Comparison of ENCODE assay signal across 18 cellular contexts in genomic region chr5:62124266-62124665, GRCh38.
A peak's percentile ranks its signal among the peaks of the same experiment; 100 is the strongest.
DNase-seq lines count a peak whose midpoint lies in the region; ATAC-seq and TF ChIP-seq lines count a peak whose summit lies in the region.
"Had no signal": no experiment of that assay in that cellular context is flagged by ENCODE, and none has a peak within 500 bp of the region (broad histone marks: within the 10 kb centered on the region; RNA-seq: fewer than 3 reads in every experiment).

No MANE protein-coding gene starts in this region.

- POLR2A ChIA-PET in WTC11 (lab: Charles Lee): no interaction called here

- CTCF ChIA-PET in WTC11 (lab: Charles Lee): interaction anchor here (1.3 kb wide), 1 partner anchor 19 kb away, joined by 5 read pairs; no protein-coding TSS in a partner anchor

- H3K4me3 Mint-ChIP-seq in WTC11 (no peak overlapping the region), HFFc6 (no peak overlapping the region)
- no peak overlapping the region for H3K4me3 Mint-ChIP-seq in stimulated activated effector memory CD8-positive, alpha-beta T cell treated with anti-CD3 and anti-CD28 coated beads, Interleukin-12 subunit alpha, Interleukin-12 subunit beta, amount 100 ng/mL, for 72 hours
- H3K4me3 Mint-ChIP-seq: B cell had no signal

- no peak overlapping the region for H3K27ac Mint-ChIP-seq in WTC11
- no peak overlapping the region for H3K27ac Mint-ChIP-seq in stimulated activated effector memory CD8-positive, alpha-beta T cell treated with anti-CD3 and anti-CD28 coated beads, Interleukin-12 subunit alpha, Interleukin-12 subunit beta, amount 100 ng/mL, for 72 hours
- H3K27ac Mint-ChIP-seq in HFFc6: no peak overlapping the region
- H3K27ac Mint-ChIP-seq: B cell had no signal

- H3K27me3 Mint-ChIP-seq in WTC11 (ENCODE audit: low read depth) (no peaks in the 10 kb centered on the region; the same call in 1 of the 2 replicates), HFFc6 (ENCODE audit: insufficient read depth) (peaks cover 2% of the 10 kb centered on the region)

- ATAC-seq in WTC11: peak; percentile 74
- ATAC-seq in stimulated activated effector memory CD8-positive, alpha-beta T cell treated with anti-CD3 and anti-CD28 coated beads, Interleukin-12 subunit alpha, Interleukin-12 subunit beta, amount 100 ng/mL, for 72 hours: peak; percentile 5

- H3K4me1 Mint-ChIP-seq in WTC11 (peaks cover 15% of the 10 kb centered on the region), HFFc6 (ENCODE audit: low read depth) (no peaks in the 10 kb centered on the region)
- H3K4me1 Mint-ChIP-seq in stimulated activated effector memory CD8-positive, alpha-beta T cell treated with anti-CD3 and anti-CD28 coated beads, Interleukin-12 subunit alpha, Interleukin-12 subunit beta, amount 100 ng/mL, for 72 hours: no peaks in the 10 kb centered on the region

- 0 out of 2 replicates have a peak, but pooled peaks cover 4% of the 10 kb centered on the region for H3K36me3 Mint-ChIP-seq in WTC11
- H3K36me3 Mint-ChIP-seq in stimulated activated effector memory CD8-positive, alpha-beta T cell treated with anti-CD3 and anti-CD28 coated beads, Interleukin-12 subunit alpha, Interleukin-12 subunit beta, amount 100 ng/mL, for 72 hours: no peaks in the 10 kb centered on the region
- no peaks in the 10 kb centered on the region for H3K36me3 Mint-ChIP-seq in HFFc6 (ENCODE audit: low read depth)

- in situ Hi-C loops in KBM-7 (cut with MboI; ENCODE audit: low pct_unique_long_range_greater_than_20kb, low sequenced_read_pairs): no loop called here

- peak in 2 of 3 experiments; percentile 3 to 53 for DNase-seq in NCI-H1417 (lab: John Stamatoyannopoulos, UW)
- DNase-seq in NCI-H1417 treated with DMSO at 0.1 percent for 48 hours (lab: John Stamatoyannopoulos, UW): no peak
- peak; percentile 91 for DNase-seq in NCI-H345 (lab: John Stamatoyannopoulos, UW)
- DNase-seq in WTC11 (ENCODE audit: low spot score): peak; percentile 25
- no peak for DNase-seq in stimulated activated effector memory CD8-positive, alpha-beta T cell treated with anti-CD3 and anti-CD28 coated beads, Interleukin-12 subunit alpha, Interleukin-12 subunit beta, amount 100 ng/mL, for 72 hours (ENCODE audit: low spot score in 2 of 2)
- DNase-seq in HFFc6: no peak
- DNase-seq in KBM-7: no peak
- DNase-seq in A172 (ENCODE audit: low spot score): no peak
- DNase-seq: 8988T, DMS 273 treated with DMSO at 0.1 percent for 48 hours, GDM1, IMR-90, Karpas-422, NCI-H1694, NCI-H2107, NCI-H226, SHP77 had no signal

- H3K9me3 Mint-ChIP-seq in WTC11: peaks cover 13% of the 10 kb centered on the region
- H3K9me3 Mint-ChIP-seq in stimulated activated effector memory CD8-positive, alpha-beta T cell treated with anti-CD3 and anti-CD28 coated beads, Interleukin-12 subunit alpha, Interleukin-12 subunit beta, amount 100 ng/mL, for 72 hours: no peaks in the 10 kb centered on the region
- no peaks in the 10 kb centered on the region for H3K9me3 Mint-ChIP-seq in HFFc6

- TF ChIP-seq CTCF in WTC11 (IDR thresholded peaks at IDR 0.05) (no peak), HFFc6 (IDR thresholded peaks at IDR 0.05) (no peak)

TF ChIP-seq in WTC11, 78 proteins besides CTCF, POLR2A, EP300 and RAD21 (continues in another document):
- TF ChIP-seq NFATC4 (CRISPR knock-in tag; IDR thresholded peaks at IDR 0.05): no peak
- TF ChIP-seq, protein P1, sequence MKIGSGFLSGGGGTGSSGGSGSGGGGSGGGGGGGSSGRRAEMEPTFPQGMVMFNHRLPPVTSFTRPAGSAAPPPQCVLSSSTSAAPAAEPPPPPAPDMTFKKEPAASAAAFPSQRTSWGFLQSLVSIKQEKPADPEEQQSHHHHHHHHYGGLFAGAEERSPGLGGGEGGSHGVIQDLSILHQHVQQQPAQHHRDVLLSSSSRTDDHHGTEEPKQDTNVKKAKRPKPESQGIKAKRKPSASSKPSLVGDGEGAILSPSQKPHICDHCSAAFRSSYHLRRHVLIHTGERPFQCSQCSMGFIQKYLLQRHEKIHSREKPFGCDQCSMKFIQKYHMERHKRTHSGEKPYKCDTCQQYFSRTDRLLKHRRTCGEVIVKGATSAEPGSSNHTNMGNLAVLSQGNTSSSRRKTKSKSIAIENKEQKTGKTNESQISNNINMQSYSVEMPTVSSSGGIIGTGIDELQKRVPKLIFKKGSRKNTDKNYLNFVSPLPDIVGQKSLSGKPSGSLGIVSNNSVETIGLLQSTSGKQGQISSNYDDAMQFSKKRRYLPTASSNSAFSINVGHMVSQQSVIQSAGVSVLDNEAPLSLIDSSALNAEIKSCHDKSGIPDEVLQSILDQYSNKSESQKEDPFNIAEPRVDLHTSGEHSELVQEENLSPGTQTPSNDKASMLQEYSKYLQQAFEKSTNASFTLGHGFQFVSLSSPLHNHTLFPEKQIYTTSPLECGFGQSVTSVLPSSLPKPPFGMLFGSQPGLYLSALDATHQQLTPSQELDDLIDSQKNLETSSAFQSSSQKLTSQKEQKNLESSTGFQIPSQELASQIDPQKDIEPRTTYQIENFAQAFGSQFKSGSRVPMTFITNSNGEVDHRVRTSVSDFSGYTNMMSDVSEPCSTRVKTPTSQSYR (CRISPR knock-in tag; IDR thresholded peaks at IDR 0.05): no peak
- TF ChIP-seq, protein P2, sequence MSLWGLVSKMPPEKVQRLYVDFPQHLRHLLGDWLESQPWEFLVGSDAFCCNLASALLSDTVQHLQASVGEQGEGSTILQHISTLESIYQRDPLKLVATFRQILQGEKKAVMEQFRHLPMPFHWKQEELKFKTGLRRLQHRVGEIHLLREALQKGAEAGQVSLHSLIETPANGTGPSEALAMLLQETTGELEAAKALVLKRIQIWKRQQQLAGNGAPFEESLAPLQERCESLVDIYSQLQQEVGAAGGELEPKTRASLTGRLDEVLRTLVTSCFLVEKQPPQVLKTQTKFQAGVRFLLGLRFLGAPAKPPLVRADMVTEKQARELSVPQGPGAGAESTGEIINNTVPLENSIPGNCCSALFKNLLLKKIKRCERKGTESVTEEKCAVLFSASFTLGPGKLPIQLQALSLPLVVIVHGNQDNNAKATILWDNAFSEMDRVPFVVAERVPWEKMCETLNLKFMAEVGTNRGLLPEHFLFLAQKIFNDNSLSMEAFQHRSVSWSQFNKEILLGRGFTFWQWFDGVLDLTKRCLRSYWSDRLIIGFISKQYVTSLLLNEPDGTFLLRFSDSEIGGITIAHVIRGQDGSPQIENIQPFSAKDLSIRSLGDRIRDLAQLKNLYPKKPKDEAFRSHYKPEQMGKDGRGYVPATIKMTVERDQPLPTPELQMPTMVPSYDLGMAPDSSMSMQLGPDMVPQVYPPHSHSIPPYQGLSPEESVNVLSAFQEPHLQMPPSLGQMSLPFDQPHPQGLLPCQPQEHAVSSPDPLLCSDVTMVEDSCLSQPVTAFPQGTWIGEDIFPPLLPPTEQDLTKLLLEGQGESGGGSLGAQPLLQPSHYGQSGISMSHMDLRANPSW (CRISPR knock-in tag; conservative IDR thresholded peaks at IDR 0.05; ENCODE audit: low read depth): no peak
- no peak for TF ChIP-seq ZNF512 (CRISPR knock-in tag; IDR thresholded peaks at IDR 0.05; ENCODE audit: borderline replicate concordance)
- TF ChIP-seq JAZF1 (CRISPR knock-in tag; IDR thresholded peaks at IDR 0.05): no peak
- TF ChIP-seq GTF2I (CRISPR knock-in tag; conservative IDR thresholded peaks at IDR 0.05): no peak
- TF ChIP-seq, protein P3, sequence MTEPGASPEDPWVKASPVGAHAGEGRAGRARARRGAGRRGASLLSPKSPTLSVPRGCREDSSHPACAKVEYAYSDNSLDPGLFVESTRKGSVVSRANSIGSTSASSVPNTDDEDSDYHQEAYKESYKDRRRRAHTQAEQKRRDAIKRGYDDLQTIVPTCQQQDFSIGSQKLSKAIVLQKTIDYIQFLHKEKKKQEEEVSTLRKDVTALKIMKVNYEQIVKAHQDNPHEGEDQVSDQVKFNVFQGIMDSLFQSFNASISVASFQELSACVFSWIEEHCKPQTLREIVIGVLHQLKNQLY (CRISPR knock-in tag; IDR thresholded peaks at IDR 0.05): no peak
- no peak for TF ChIP-seq E2F1 (CRISPR knock-in tag; IDR thresholded peaks at IDR 0.05)
- TF ChIP-seq, protein P4, sequence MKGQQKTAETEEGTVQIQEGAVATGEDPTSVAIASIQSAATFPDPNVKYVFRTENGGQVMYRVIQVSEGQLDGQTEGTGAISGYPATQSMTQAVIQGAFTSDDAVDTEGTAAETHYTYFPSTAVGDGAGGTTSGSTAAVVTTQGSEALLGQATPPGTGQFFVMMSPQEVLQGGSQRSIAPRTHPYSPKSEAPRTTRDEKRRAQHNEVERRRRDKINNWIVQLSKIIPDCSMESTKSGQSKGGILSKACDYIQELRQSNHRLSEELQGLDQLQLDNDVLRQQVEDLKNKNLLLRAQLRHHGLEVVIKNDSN (CRISPR knock-in tag; IDR thresholded peaks at IDR 0.05): no peak
- TF ChIP-seq KAT7 (CRISPR knock-in tag; IDR thresholded peaks at IDR 0.05; ENCODE audit: borderline replicate concordance): no peak
- TF ChIP-seq ZNF263 (CRISPR knock-in tag; IDR thresholded peaks at IDR 0.05; ENCODE audit: low read depth): no peak
- TF ChIP-seq ZNF317 (CRISPR knock-in tag; IDR thresholded peaks at IDR 0.05; ENCODE audit: borderline replicate concordance, low read depth): no peak

Comparison
In these comparisons a context has a peak if more than half of its experiments do, and no peak if none do; other contexts are left out.
1. DNase-seq: peak in NCI-H1417 (2 of 3), NCI-H345 (single experiment) and WTC11 (single experiment); none in NCI-H1417 treated with DMSO at 0.1 percent for 48 hours (single experiment), stimulated activated effector memory CD8-positive, alpha-beta T cell treated with anti-CD3 and anti-CD28 coated beads, Interleukin-12 subunit alpha, Interleukin-12 subunit beta, amount 100 ng/mL, for 72 hours (0 of 2), HFFc6 (single experiment), KBM-7 (single experiment) and A172 (single experiment).